Comparison of ENCODE assay signal across 1 cellular context in genomic region chr3:195259564-195260285, GRCh38.
TF ChIP-seq lines count a peak whose summit lies in the region.

No MANE protein-coding gene starts in this region.

TF ChIP-seq in HepG2, 621 proteins besides CTCF, POLR2A, EP300 and RAD21 (continued from another document and continues in another):
- TF ChIP-seq AHDC1 (CRISPR knock-in tag; IDR thresholded peaks at IDR 0.05; ENCODE audit: borderline replicate concordance) = peak; percentile 71
- no peak for TF ChIP-seq RFXANK (CRISPR knock-in tag; IDR thresholded peaks at IDR 0.05)
- TF ChIP-seq MLXIP (CRISPR knock-in tag; IDR thresholded peaks at IDR 0.05; ENCODE audit: borderline replicate concordance) = 0 out of 2 replicates have a peak, but pooled peaks have one; percentile 53
- no peak for TF ChIP-seq ZNF589 (CRISPR knock-in tag; conservative IDR thresholded peaks at IDR 0.05)
- peak; percentile 82 for TF ChIP-seq CEBPG (CRISPR knock-in tag; IDR thresholded peaks at IDR 0.05)
- peak; percentile 72 for TF ChIP-seq STAG1 (CRISPR knock-in tag; IDR thresholded peaks at IDR 0.05)
- no peak; the same call in 1 of the 2 replicates for TF ChIP-seq ERF (CRISPR knock-in tag; IDR thresholded peaks at IDR 0.05)
- TF ChIP-seq FOXJ3 (CRISPR knock-in tag; IDR thresholded peaks at IDR 0.05; ENCODE audit: borderline replicate concordance) = peak; percentile 27; the same call in 1 of the 2 replicates
- peak; percentile 73; the same call in 1 of the 2 replicates for TF ChIP-seq RNF2 (conservative IDR thresholded peaks at IDR 0.05; ENCODE audit: low read depth)
- peak; percentile 75 for TF ChIP-seq PHF8 (CRISPR knock-in tag; IDR thresholded peaks at IDR 0.05)
- peak; percentile 79; the same call in 1 of the 2 replicates for TF ChIP-seq ZNF136 (CRISPR knock-in tag; IDR thresholded peaks at IDR 0.05; ENCODE audit: low read depth)
- 0 out of 2 replicates have a peak, but pooled peaks have one; percentile 20 for TF ChIP-seq ZNF530 (CRISPR knock-in tag; IDR thresholded peaks at IDR 0.05; ENCODE audit: low read depth)
- TF ChIP-seq ELF3 (CRISPR knock-in tag; IDR thresholded peaks at IDR 0.05) = peak; percentile 94
- TF ChIP-seq DMTF1 (CRISPR knock-in tag; IDR thresholded peaks at IDR 0.05) = 0 out of 2 replicates have a peak, but pooled peaks have one; percentile 48
- TF ChIP-seq ARID5B (CRISPR knock-in tag; IDR thresholded peaks at IDR 0.05) = peak; percentile 74
- peak; percentile 81 for TF ChIP-seq GATAD2A (CRISPR knock-in tag; IDR thresholded peaks at IDR 0.05)
- no peak for TF ChIP-seq PREB (CRISPR knock-in tag; IDR thresholded peaks at IDR 0.05)
- TF ChIP-seq ZNF253 (CRISPR knock-in tag; IDR thresholded peaks at IDR 0.05; ENCODE audit: borderline replicate concordance) = no peak
- TF ChIP-seq ZFY (CRISPR knock-in tag; IDR thresholded peaks at IDR 0.05) = peak; percentile 98
- TF ChIP-seq ZNF468 (CRISPR knock-in tag; IDR thresholded peaks at IDR 0.05) = no peak
- TF ChIP-seq NFE2 (CRISPR knock-in tag; IDR thresholded peaks at IDR 0.05) = no peak
- peak; percentile 34 for TF ChIP-seq IRF2 (CRISPR knock-in tag; IDR thresholded peaks at IDR 0.05)
- 0 out of 2 replicates have a peak, but pooled peaks have one; percentile 68 for TF ChIP-seq ZNF790 (CRISPR knock-in tag; IDR thresholded peaks at IDR 0.05; ENCODE audit: borderline replicate concordance)
- no peak for TF ChIP-seq FUBP1 (CRISPR knock-in tag; IDR thresholded peaks at IDR 0.05; ENCODE audit: borderline replicate concordance)
- TF ChIP-seq KMT2A (CRISPR knock-in tag; IDR thresholded peaks at IDR 0.05) = no peak; the same call in 1 of the 2 replicates
- TF ChIP-seq GMEB1 (CRISPR knock-in tag; IDR thresholded peaks at IDR 0.05; ENCODE audit: borderline replicate concordance) = peak; percentile 58; the same call in 1 of the 2 replicates
- no peak for TF ChIP-seq FOXP1 (IDR thresholded peaks at IDR 0.05)
- TF ChIP-seq FOXP1 (CRISPR knock-in tag; IDR thresholded peaks at IDR 0.05) = peak; percentile 39
- no peak for TF ChIP-seq U2AF2 (IDR thresholded peaks at IDR 0.05; ENCODE audit: low read depth, low read length)
- no peak; the same call in 1 of the 2 replicates for TF ChIP-seq ZSCAN20 (CRISPR knock-in tag; IDR thresholded peaks at IDR 0.05; ENCODE audit: borderline replicate concordance)
- TF ChIP-seq NFIB (CRISPR knock-in tag; IDR thresholded peaks at IDR 0.05; ENCODE audit: borderline replicate concordance) = no peak
- TF ChIP-seq BCLAF1 (IDR thresholded peaks at IDR 0.05) = no peak
- TF ChIP-seq TGIF2 (CRISPR knock-in tag; IDR thresholded peaks at IDR 0.05) = no peak
- no peak; the same call in 1 of the 2 replicates for TF ChIP-seq ZNF75D (CRISPR knock-in tag; IDR thresholded peaks at IDR 0.05; ENCODE audit: borderline replicate concordance)
